ENCODE assay signal across 8 cellular contexts in genomic region chr1:205284420-205285144, GRCh38.
DNase-seq lines count a peak whose midpoint lies in the region; ATAC-seq and TF ChIP-seq lines count a peak whose summit lies in the region.

No MANE protein-coding gene starts in this region.

- peak; percentile 57 to 66 for ATAC-seq in activated CD4-positive, CD25-positive, alpha-beta regulatory T cell treated with anti-CD3 and anti-CD28 coated beads, Interleukin-2, amount 50 U/mL, for 24 hours
- ATAC-seq in HG02798 (IDR thresholded peaks at IDR 0.05; ENCODE audit: poor library complexity, unreplicated experiment) (no peak), GM21526 (IDR thresholded peaks at IDR 0.05; ENCODE audit: low FRiP score, unreplicated experiment) (no peak)

- peak; percentile 65 for DNase-seq in GM13977 (ENCODE audit: low spot score)
- DNase-seq in NCI-H2196 treated with DMSO at 0.1 percent for 48 hours (lab: John Stamatoyannopoulos, UW; ENCODE audit: unreplicated experiment), result peak; percentile 98
- DNase-seq in cardiac fibroblast (ENCODE audit: low read depth in 2 of 2), result peak; percentile 96 to 99
- DNase-seq in iris pigment epithelial cell (ENCODE audit: low read depth), result peak; percentile 99
- DNase-seq in stimulated activated CD4-positive, alpha-beta T cell treated with anti-CD3 and anti-CD28 coated beads, Interleukin-12 subunit alpha, Interleukin-12 subunit beta, amount 100 ng/mL, for 4 hours, result peak; percentile 58

- no peak for TF ChIP-seq CTCF in GM13977 (IDR thresholded peaks at IDR 0.05; ENCODE audit: extremely low read depth, insufficient read depth, missing control alignments)
- TF ChIP-seq CTCF in cardiac fibroblast (IDR thresholded peaks at IDR 0.05; ENCODE audit: low read depth, low read length), result peak; percentile 9

- no peak overlapping the region for H3K4me3 ChIP-seq in cardiac fibroblast (replicated peaks in 1 of 2; ENCODE audit: low read depth in 2 of 2, low read length in 2 of 2)

- in situ Hi-C loops in GM13977 (cut with MboI; ENCODE audit: low pct_unique_long_range_greater_than_20kb, low sequenced_read_pairs, unreplicated experiment), result loop anchor here (5.0 kb wide), 1 partner anchor 38 kb away; the partner anchor contains the start of gene NUAK2

Comparison
In these comparisons a context has a peak if more than half of its experiments do, and no peak if none do; other contexts are left out.
1. ATAC-seq: peak in activated CD4-positive, CD25-positive, alpha-beta regulatory T cell treated with anti-CD3 and anti-CD28 coated beads, Interleukin-2, amount 50 U/mL, for 24 hours (2 of 2); none in HG02798 (single experiment) and GM21526 (single experiment).
2. Peak in every context shown above with its lines, with median percentiles within 50 percentile points of each other: DNase-seq.